In genomic region chr4:2305766-2306501, GRCh38 we compare ENCODE assay signal across 16 cellular contexts. TPM values are rescaled to one million over a fixed set of nuclear protein-coding genes. Genes with fewer than 3 reads are reported as not detected.
DNase-seq lines count a peak whose midpoint lies in the region; ATAC-seq and TF ChIP-seq lines count a peak whose summit lies in the region.
"Had no signal": no experiment of that assay in that cellular context is flagged by ENCODE, and none has a peak within 500 bp of the region (broad histone marks: within the 10 kb centered on the region; RNA-seq: fewer than 3 reads in every experiment).

No MANE protein-coding gene starts in this region.

- POLR2A ChIA-PET in SK-N-SH (lab: Yijun Ruan, JAX): no interaction called here

- H3K4me1 ChIP-seq in stomach (no peaks in the 10 kb centered on the region), SK-N-SH (ENCODE audit: control insufficient read depth in 1 of 2, insufficient read depth in 2 of 2, low read depth in 1 of 2, low read length in 1 of 2) (no peaks in the 10 kb centered on the region)
- H3K4me1 ChIP-seq: SJSA1 had no signal

- H3K4me1 Mint-ChIP-seq in activated CD8-positive, alpha-beta memory T cell treated with anti-CD3 and anti-CD28 coated beads, Interleukin-2, amount 10 ng/mL, durations not matched to agents 7 days and 5 days: no peaks in the 10 kb centered on the region
- no peaks in the 10 kb centered on the region for H3K4me1 Mint-ChIP-seq in HFFc6 (ENCODE audit: low read depth)
- H3K4me1 Mint-ChIP-seq: activated CD4-positive, alpha-beta T cell treated with anti-CD3 and anti-CD28 coated beads, Interleukin-2, amount 10 ng/mL, durations not matched to agents 24 days and 14 days; CD8-positive, alpha-beta memory T cell had no signal

- peaks cover 7% of the 10 kb centered on the region for H3K9me3 Mint-ChIP-seq in activated CD8-positive, alpha-beta memory T cell treated with anti-CD3 and anti-CD28 coated beads, Interleukin-2, amount 10 ng/mL, durations not matched to agents 7 days and 5 days (ENCODE audit: low read depth)
- H3K9me3 Mint-ChIP-seq in HFFc6: peaks cover 11% of the 10 kb centered on the region

- no peak overlapping the region for H3K4me3 Mint-ChIP-seq in activated CD8-positive, alpha-beta memory T cell treated with anti-CD3 and anti-CD28 coated beads, Interleukin-2, amount 10 ng/mL, durations not matched to agents 7 days and 5 days
- no peak overlapping the region for H3K4me3 Mint-ChIP-seq in HFFc6
- H3K4me3 Mint-ChIP-seq: activated CD4-positive, alpha-beta T cell treated with anti-CD3 and anti-CD28 coated beads, Interleukin-2, amount 10 ng/mL, durations not matched to agents 24 days and 14 days; CD8-positive, alpha-beta memory T cell had no signal

- H3K27me3 ChIP-seq in stomach (no peaks in the 10 kb centered on the region), SK-N-SH (ENCODE audit: insufficient read depth) (no peaks in the 10 kb centered on the region)
- H3K27me3 ChIP-seq: neutrophil, sigmoid colon, SJSA1 had no signal

- TF ChIP-seq EP300 in stomach (IDR thresholded peaks at IDR 0.05) (no peak), SK-N-SH (IDR thresholded peaks at IDR 0.05; ENCODE audit: borderline replicate concordance in 1 of 2, low read depth in 1 of 2, low read length in 1 of 2) (no peak)

- H3K27me3 Mint-ChIP-seq in activated CD8-positive, alpha-beta memory T cell treated with anti-CD3 and anti-CD28 coated beads, Interleukin-2, amount 10 ng/mL, durations not matched to agents 7 days and 5 days: no peaks in the 10 kb centered on the region
- H3K27me3 Mint-ChIP-seq in HFFc6 (ENCODE audit: insufficient read depth): peaks cover 18% of the 10 kb centered on the region
- H3K27me3 Mint-ChIP-seq: CD8-positive, alpha-beta memory T cell had no signal

- H3K9ac ChIP-seq in SK-N-SH: no peak overlapping the region

- H3K4me3 ChIP-seq in stomach: no peak overlapping the region
- H3K4me3 ChIP-seq in SK-N-SH (ENCODE audit: low read depth in 2 of 2, low read length in 1 of 2): no peak overlapping the region
- H3K4me3 ChIP-seq: sigmoid colon, SJSA1 had no signal

- H3K27ac ChIP-seq in stomach: no peak overlapping the region
- H3K27ac ChIP-seq in SK-N-SH (ENCODE audit: low read depth in 2 of 2, low read length in 1 of 2): no peak overlapping the region
- H3K27ac ChIP-seq: neutrophil, sigmoid colon, SJSA1 had no signal

- H2AFZ ChIP-seq in SK-N-SH (ENCODE audit: low read depth): no peak overlapping the region

- no peaks in the 10 kb centered on the region for H3K79me2 ChIP-seq in SK-N-SH (ENCODE audit: insufficient read depth)

- no peaks in the 10 kb centered on the region for H4K20me1 ChIP-seq in SK-N-SH (ENCODE audit: insufficient read depth)

- H3K9me3 ChIP-seq in stomach (peaks cover 0 to 4% (median 1%) of the 10 kb centered on the region in 4 donors), SK-N-SH (no peaks in the 10 kb centered on the region; the same call in 1 of the 2 replicates)
- H3K9me3 ChIP-seq: neutrophil, SJSA1 had no signal

- H3K4me2 ChIP-seq in SK-N-SH: no peak overlapping the region

- TF ChIP-seq RAD21 in SK-N-SH (IDR thresholded peaks at IDR 0.05; ENCODE audit: low read length): no peak

- TF ChIP-seq CTCF in stomach (IDR thresholded peaks at IDR 0.05) (no peak), SK-N-SH (IDR thresholded peaks at IDR 0.05) (no peak), HFFc6 (IDR thresholded peaks at IDR 0.05) (no peak)

- no peak for ATAC-seq in activated CD8-positive, alpha-beta memory T cell treated with anti-CD3 and anti-CD28 coated beads, Interleukin-2, amount 10 ng/mL, durations not matched to agents 7 days and 5 days
- ATAC-seq in esophagus mucosa: peak; percentile 55

- CTCF ChIA-PET in activated CD8-positive, alpha-beta memory T cell treated with anti-CD3 and anti-CD28 coated beads, Interleukin-2, amount 10 ng/mL, durations not matched to agents 7 days and 5 days (lab: Charles Lee): no interaction called here
- CTCF ChIA-PET in SK-N-SH (lab: Yijun Ruan, JAX): interaction anchor here (0.6 to 1.6 kb wide), 3 partner anchors 13 to 290 kb away, joined by 3 to 4 read pairs (median 3); no protein-coding TSS in a partner anchor

- peak; percentile 32 for DNase-seq in activated CD8-positive, alpha-beta memory T cell treated with anti-CD3 and anti-CD28 coated beads, Interleukin-2, amount 10 ng/mL, durations not matched to agents 7 days and 5 days
- no peak for DNase-seq in activated CD8-positive, alpha-beta memory T cell treated with anti-CD3 and anti-CD28 coated beads, Interleukin-2, amount 50 U/mL, for 48 hours
- DNase-seq in NCI-H748 treated with DMSO at 0.1 percent for 48 hours (lab: John Stamatoyannopoulos, UW) (peak; percentile 0), stomach (peak; percentile 24), SK-N-SH (no peak), HFFc6 (no peak), NCI-H345 treated with DMSO at 0.1 percent for 48 hours (lab: John Stamatoyannopoulos, UW; ENCODE audit: unreplicated experiment) (no peak)
- DNase-seq: activated CD4-positive, alpha-beta T cell treated with anti-CD3 and anti-CD28 coated beads, Interleukin-2, amount 10 ng/mL, durations not matched to agents 24 days and 14 days; CD8-positive, alpha-beta memory T cell; glutamatergic neuron; NCI-H2081 treated with DMSO at 0.1 percent for 48 hours; NK-92 treated with Interleukin-12 subunit alpha and Interleukin-12 subunit beta, amount 100 ng/mL, for 24 hours; sigmoid colon had no signal

- no peak for TF ChIP-seq POLR2A in stomach (IDR thresholded peaks at IDR 0.05)

- H3K36me3 Mint-ChIP-seq in activated CD8-positive, alpha-beta memory T cell treated with anti-CD3 and anti-CD28 coated beads, Interleukin-2, amount 10 ng/mL, durations not matched to agents 7 days and 5 days: peaks cover 8% of the 10 kb centered on the region
- peaks cover 8% of the 10 kb centered on the region for H3K36me3 Mint-ChIP-seq in HFFc6 (ENCODE audit: low read depth)

- peaks cover 0 to 15% (median 11%) of the 10 kb centered on the region in 4 donors for H3K36me3 ChIP-seq in stomach
- no peaks in the 10 kb centered on the region for H3K36me3 ChIP-seq in SK-N-SH (replicated peaks in 1 of 2; ENCODE audit: control insufficient read depth in 1 of 2, insufficient read depth in 2 of 2, low read length in 1 of 2)
- H3K36me3 ChIP-seq: neutrophil, sigmoid colon, SJSA1 had no signal

- intact Hi-C loops in stomach (cut with DNase I; ENCODE audit: low total_unique reads): no loop called here

- no peaks in the 10 kb centered on the region for H3F3A ChIP-seq in SK-N-SH (replicated peaks; ENCODE audit: insufficient read depth)

- WGBS in stomach, 5 donors: 77 to 84% (median 81%) methylated on average over 11 of the region's 11 CpGs
- WGBS in SK-N-SH (ENCODE audit: low lambda C conversion rate): 70% methylated on average over 9 of the region's 11 CpGs

- H3K27ac Mint-ChIP-seq in activated CD8-positive, alpha-beta memory T cell treated with anti-CD3 and anti-CD28 coated beads, Interleukin-2, amount 10 ng/mL, durations not matched to agents 7 days and 5 days: no peak overlapping the region
- no peak overlapping the region for H3K27ac Mint-ChIP-seq in HFFc6
- H3K27ac Mint-ChIP-seq: activated CD4-positive, alpha-beta T cell treated with anti-CD3 and anti-CD28 coated beads, Interleukin-2, amount 10 ng/mL, durations not matched to agents 24 days and 14 days had no signal

- no peaks in the 10 kb centered on the region for H3K9me2 ChIP-seq in SK-N-SH

TF ChIP-seq in SK-N-SH, 30 proteins besides CTCF, POLR2A, EP300 and RAD21 (continues in another document):
- TF ChIP-seq YY1 (IDR thresholded peaks at IDR 0.05; ENCODE audit: low read depth): no peak
- TF ChIP-seq SIN3A (IDR thresholded peaks at IDR 0.05; ENCODE audit: borderline replicate concordance, low read depth, low read length): no peak
- TF ChIP-seq ELF1 (IDR thresholded peaks at IDR 0.05): no peak
- no peak for TF ChIP-seq FOXJ3 (CRISPR knock-in tag; IDR thresholded peaks at IDR 0.05)
- TF ChIP-seq TEAD4 (IDR thresholded peaks at IDR 0.05; ENCODE audit: borderline replicate concordance, insufficient read depth): no peak
- TF ChIP-seq FOXM1 (IDR thresholded peaks at IDR 0.05; ENCODE audit: low read depth): no peak
- TF ChIP-seq ZBTB33 (IDR thresholded peaks at IDR 0.05; ENCODE audit: borderline replicate concordance, low read depth): no peak
- no peak for TF ChIP-seq MXI1 (IDR thresholded peaks at IDR 0.05; ENCODE audit: low read depth, low read length)
- TF ChIP-seq MEF2A (IDR thresholded peaks at IDR 0.05; ENCODE audit: borderline replicate concordance, low read depth): no peak
- no peak for TF ChIP-seq USF1 (IDR thresholded peaks at IDR 0.05; ENCODE audit: borderline replicate concordance, low read depth)
- no peak for TF ChIP-seq JUND (IDR thresholded peaks at IDR 0.05)

RNA-seq across cellular contexts. Expression of gene MXD4, which starts 44.0 kb away (rescaled TPM):
- total RNA-seq in activated CD8-positive, alpha-beta memory T cell treated with anti-CD3 and anti-CD28 coated beads, Interleukin-2, amount 10 ng/mL, durations not matched to agents 7 days and 5 days: 10 to 100 TPM; 13.7 to 14.3 TPM
- total RNA-seq in esophagus mucosa: 21.1 TPM
- 100 to 1,000 TPM in 1 of 5 donors, 10 to 100 TPM in 4; 22.8 to 114 (median 48.7) TPM for total RNA-seq in stomach
- 10 to 100 TPM; 19.1 to 49.4 (median 30.1) TPM for polyA plus RNA-seq in stomach
- 38.6 and 42.2 TPM in 2 replicates for polyA plus RNA-seq in SK-N-SH (2012; rRNA removed)
- 17.3 and 28.2 TPM in 2 replicates for polyA plus RNA-seq in SK-N-SH (2012; cell fraction: cytosol; rRNA removed)
- 58.8 and 62.0 TPM in 2 replicates for polyA plus RNA-seq in SK-N-SH (2012; cell fraction: nucleus; rRNA removed)
- total RNA-seq in HFFc6 (2021; fragmentation: NEBNext Ultra II Directional; extraction: Animal tissue kit (Norgen Biotek cat#: 25700)): 10 to 100 TPM; 56.5 to 81.8 (median 60.3) TPM

Comparison
In these comparisons a context has a peak if more than half of its experiments do, and no peak if none do; other contexts are left out.
1. DNase-seq: peak in activated CD8-positive, alpha-beta memory T cell treated with anti-CD3 and anti-CD28 coated beads, Interleukin-2, amount 10 ng/mL, durations not matched to agents 7 days and 5 days (single experiment), NCI-H748 treated with DMSO at 0.1 percent for 48 hours (single experiment) and stomach (single experiment); none in activated CD8-positive, alpha-beta memory T cell treated with anti-CD3 and anti-CD28 coated beads, Interleukin-2, amount 50 U/mL, for 48 hours (single experiment), SK-N-SH (single experiment), HFFc6 (single experiment) and NCI-H345 treated with DMSO at 0.1 percent for 48 hours (single experiment).